ENCODE assay signal across 1 cellular context in genomic region chr5:39058178-39058577, GRCh38.
A peak's percentile ranks its signal among the peaks of the same experiment; 100 is the strongest.
TF ChIP-seq lines count a peak whose summit lies in the region.

No MANE protein-coding gene starts in this region.

TF ChIP-seq in GM12878, 131 proteins besides CTCF, POLR2A, EP300 and RAD21 (continued from another document):
- TF ChIP-seq NKRF (conservative IDR thresholded peaks at IDR 0.05) (no peak), NBN (IDR thresholded peaks at IDR 0.05) (0 out of 2 replicates have a peak, but pooled peaks have one; percentile 15), CBFB (IDR thresholded peaks at IDR 0.05; ENCODE audit: low read depth) (no peak), IRF5 (IDR thresholded peaks at IDR 0.05; ENCODE audit: borderline replicate concordance) (no peak), MEF2A (IDR thresholded peaks at IDR 0.05; ENCODE audit: insufficient read depth, low read depth, low read length) (0 out of 2 replicates have a peak, but pooled peaks have one; percentile 6), RELA (IDR thresholded peaks at IDR 0.05; ENCODE audit: borderline replicate concordance, partially characterized antibody) (no peak)
TF ChIP-seq in GM12878: peak in this region for 3.
